21 cellular contexts compared by ENCODE assay signal in genomic region chr3:47399531-47400270, GRCh38. TPM values are rescaled to one million over a fixed set of nuclear protein-coding genes. Genes with fewer than 3 reads are reported as not detected.
DNase-seq lines count a peak whose midpoint lies in the region; TF ChIP-seq lines count a peak whose summit lies in the region.
"Had no signal": no experiment of that assay in that cellular context is flagged by ENCODE, and none has a peak within 500 bp of the region (broad histone marks: within the 10 kb centered on the region; RNA-seq: fewer than 3 reads in every experiment).

No MANE protein-coding gene starts in this region.

- H2AFZ ChIP-seq in smooth muscle cell (ENCODE audit: low read depth) = no peak overlapping the region

- H3K36me3 Mint-ChIP-seq in activated T-cell treated with anti-CD3 and anti-CD28 coated beads, Interleukin-2, amount 50 U/mL, for 24 hours (ENCODE audit: low read depth) = peaks cover 65% of the 10 kb centered on the region

- peak overlapping the region; percentile 22 for H3K27ac Mint-ChIP-seq in activated T-cell treated with anti-CD3 and anti-CD28 coated beads, Interleukin-2, amount 50 U/mL, for 24 hours
- H3K27ac Mint-ChIP-seq: IgD-negative memory B cell; mesothelial cell of epicardium; T-helper 2 cell treated with Interferon-gamma antibody and Interleukin-4, amounts not matched to agents 5 μg/mL and 100 μg/mL, for 36 hours had no signal

- no peaks in the 10 kb centered on the region for H3K36me3 ChIP-seq in smooth muscle cell (ENCODE audit: low read depth)

- H3K4me1 Mint-ChIP-seq in activated T-cell treated with anti-CD3 and anti-CD28 coated beads, Interleukin-2, amount 50 U/mL, for 24 hours (ENCODE audit: low read depth) = peaks cover 15% of the 10 kb centered on the region

- no peak overlapping the region for H3K9ac ChIP-seq in smooth muscle cell (ENCODE audit: low read depth)

- no peaks in the 10 kb centered on the region for H3K9me3 ChIP-seq in smooth muscle cell (replicated peaks; ENCODE audit: low read depth)
- H3K9me3 ChIP-seq: A549, psoas muscle, SJCRH30, thoracic aorta had no signal

- TF ChIP-seq CTCF in epithelial cell of esophagus (IDR thresholded peaks at IDR 0.05; ENCODE audit: insufficient read depth, low read depth, low read length, missing control alignments) = no peak
- no peak for TF ChIP-seq CTCF in smooth muscle cell (IDR thresholded peaks at IDR 0.05; ENCODE audit: borderline replicate concordance, insufficient read depth, poor library complexity, severe bottlenecking)

- no peak for DNase-seq in activated T-cell treated with anti-CD3 and anti-CD28 coated beads, Interleukin-2, amount 50 U/mL, for 24 hours
- no peak for DNase-seq in activated T-cell treated with anti-CD3 and anti-CD28 coated beads, Interleukin-2, amount 50 U/mL, for 1 hour
- DNase-seq in RPMI7951 (ENCODE audit: low read depth) (peak; percentile 23), epithelial cell of esophagus (ENCODE audit: low read depth) (peak; percentile 54), smooth muscle cell (lab: John Stamatoyannopoulos, UW; ENCODE audit: unreplicated experiment) (no peak), NCI-H2029 (lab: John Stamatoyannopoulos, UW) (no peak), NCI-H1092 treated with DMSO at 0.1 percent for 48 hours (lab: John Stamatoyannopoulos, UW) (no peak), GOT3 (lab: John Stamatoyannopoulos, UW) (no peak)
- DNase-seq: activated effector memory CD4-positive, alpha-beta T cell treated with anti-CD3 and anti-CD28 coated beads, Interleukin-2, amount 50 U/mL, for 16 hours; effector memory CD8-positive, alpha-beta T cell; left colon; NCI-H1105; NCI-H526 treated with DMSO at 0.1 percent for 48 hours; SJCRH30; small intestine had no signal

- H3K4me3 Mint-ChIP-seq in activated T-cell treated with anti-CD3 and anti-CD28 coated beads, Interleukin-2, amount 50 U/mL, for 24 hours = no peak overlapping the region
- H3K4me3 Mint-ChIP-seq: effector memory CD8-positive, alpha-beta T cell; IgD-negative memory B cell; mesothelial cell of epicardium; T-helper 2 cell treated with Interferon-gamma antibody and Interleukin-4, amounts not matched to agents 5 μg/mL and 100 μg/mL, for 36 hours had no signal

- H3K79me2 ChIP-seq in smooth muscle cell (ENCODE audit: low read depth) = peaks cover 22% of the 10 kb centered on the region

- H4K20me1 ChIP-seq in smooth muscle cell (ENCODE audit: low read depth) = peaks cover 99% of the 10 kb centered on the region

- 54% methylated on average over 9 of the region's 9 CpGs for WGBS in smooth muscle cell (ENCODE audit: low lambda C conversion rate)

- no peaks in the 10 kb centered on the region for H3K27me3 Mint-ChIP-seq in activated T-cell treated with anti-CD3 and anti-CD28 coated beads, Interleukin-2, amount 50 U/mL, for 24 hours
- H3K27me3 Mint-ChIP-seq: effector memory CD8-positive, alpha-beta T cell; IgD-negative memory B cell had no signal

- no peaks in the 10 kb centered on the region for H3K4me1 ChIP-seq in smooth muscle cell (ENCODE audit: low read depth)

- H3K27ac ChIP-seq in smooth muscle cell (ENCODE audit: low read depth) = peak overlapping the region; percentile 17
- H3K27ac ChIP-seq: A549, psoas muscle, SJCRH30 had no signal

- H3K27me3 ChIP-seq in smooth muscle cell (ENCODE audit: low read depth) = no peaks in the 10 kb centered on the region
- H3K27me3 ChIP-seq: SJCRH30 had no signal

- H3K4me2 ChIP-seq in smooth muscle cell = peak overlapping the region; percentile 34
- H3K4me2 ChIP-seq: A549 had no signal

- peaks cover 3% of the 10 kb centered on the region for H3F3A ChIP-seq in smooth muscle cell (ENCODE audit: low read depth)

- no peak overlapping the region for H3K4me3 ChIP-seq in epithelial cell of esophagus (ENCODE audit: low read length)
- H3K4me3 ChIP-seq in smooth muscle cell = no peak overlapping the region
- H3K4me3 ChIP-seq: A549, psoas muscle, SJCRH30, thoracic aorta had no signal

- no peaks in the 10 kb centered on the region for H3K9me3 Mint-ChIP-seq in activated T-cell treated with anti-CD3 and anti-CD28 coated beads, Interleukin-2, amount 50 U/mL, for 24 hours
- H3K9me3 Mint-ChIP-seq: effector memory CD8-positive, alpha-beta T cell; IgD-negative memory B cell; mesothelial cell of epicardium; T-helper 2 cell treated with Interferon-gamma antibody and Interleukin-4, amounts not matched to agents 5 μg/mL and 100 μg/mL, for 36 hours had no signal

RNA-seq across cellular contexts. Expression of gene PTPN23, which starts 18.9 kb away (rescaled TPM):
- 5.9 and 10.2 TPM in 2 replicates for total RNA-seq in RPMI7951 (2014; rRNA removed; shearing (Covaris generic))
- 4.8 and 7.2 TPM in 2 replicates for total RNA-seq in smooth muscle cell
- 17.1 and 22.1 TPM in 2 replicates for polyA plus RNA-seq in smooth muscle cell

Comparison
In these comparisons a context has a peak if more than half of its experiments do, and no peak if none do; other contexts are left out.
1. DNase-seq: peak in RPMI7951 (single experiment) and epithelial cell of esophagus (single experiment); none in activated T-cell treated with anti-CD3 and anti-CD28 coated beads, Interleukin-2, amount 50 U/mL, for 24 hours (single experiment), activated T-cell treated with anti-CD3 and anti-CD28 coated beads, Interleukin-2, amount 50 U/mL, for 1 hour (single experiment), smooth muscle cell (single experiment), NCI-H2029 (single experiment), NCI-H1092 treated with DMSO at 0.1 percent for 48 hours (single experiment) and GOT3 (single experiment).